Comparison of ENCODE assay signal across 19 cellular contexts in genomic region chr6:106051241-106051640, GRCh38. TPM values are rescaled to one million over a fixed set of nuclear protein-coding genes. Genes with fewer than 3 reads are reported as not detected.
DNase-seq lines count a peak whose midpoint lies in the region; ATAC-seq and TF ChIP-seq lines count a peak whose summit lies in the region.
"Had no signal": no experiment of that assay in that cellular context is flagged by ENCODE, and none has a peak within 500 bp of the region (broad histone marks: within the 10 kb centered on the region; RNA-seq: fewer than 3 reads in every experiment).

No MANE protein-coding gene starts in this region.

- CTCF ChIA-PET in A673 (lab: Charles Lee), result no interaction called here

- H2BK120ac ChIP-seq in mesendoderm (ENCODE audit: low read depth, low read length), result no peak overlapping the region

- H3K56ac ChIP-seq in mesendoderm (ENCODE audit: low read length), result peak overlapping the region; percentile 25

- no peaks in the 10 kb centered on the region for H3K27me3 ChIP-seq in A673 (replicated peaks; ENCODE audit: insufficient read depth, low read depth, low read length, poor library complexity)
- peaks cover 8% of the 10 kb centered on the region; the same call in 1 of the 2 replicates for H3K27me3 ChIP-seq in HUES64 (ENCODE audit: insufficient read depth, low read length)
- H3K27me3 ChIP-seq in mesendoderm (ENCODE audit: insufficient read depth, low read length, poor library complexity), result no peaks in the 10 kb centered on the region
- H3K27me3 ChIP-seq: brain microvascular endothelial cell, uterus had no signal

- POLR2A ChIA-PET in A673 (lab: Charles Lee; ENCODE audit: low non-redundant PET), result no interaction called here

- no peaks in the 10 kb centered on the region for H3K9me3 ChIP-seq in A673 (ENCODE audit: low read depth, low read length, poor library complexity, severe bottlenecking)
- H3K9me3 ChIP-seq in HUES64 (ENCODE audit: insufficient read depth, low read depth, low read length), result no peaks in the 10 kb centered on the region
- H3K9me3 ChIP-seq: uterus had no signal

- H3K4me1 ChIP-seq in A673 (ENCODE audit: insufficient read depth, low read length, poor library complexity, severe bottlenecking) (peaks cover 15% of the 10 kb centered on the region), HUES64 (ENCODE audit: insufficient read depth, low read length) (peaks cover 32% of the 10 kb centered on the region), mesendoderm (ENCODE audit: control insufficient read depth, low read depth, low read length) (peaks cover 9% of the 10 kb centered on the region)
- H3K4me1 ChIP-seq: uterus had no signal

- no peak for ATAC-seq in GM18505 (IDR thresholded peaks at IDR 0.05; ENCODE audit: unreplicated experiment)
- no peak for ATAC-seq in GM18517 (IDR thresholded peaks at IDR 0.05; ENCODE audit: unreplicated experiment)
- ATAC-seq: activated CD8-positive, alpha-beta memory T cell treated with anti-CD3 and anti-CD28 coated beads, Interleukin-2, amount 10 ng/mL, durations not matched to agents 7 days and 5 days; activated naive CD8-positive, alpha-beta T cell treated with anti-CD3 and anti-CD28 coated beads, Interleukin-2, amount 50 U/mL, for 24 hours; activated T-helper 17 cell treated with anti-CD3 and anti-CD28 coated beads, Interleukin-2, amount 50 U/mL, for 72 hours had no signal

- H3K79me1 ChIP-seq in mesendoderm (ENCODE audit: low read length), result no peaks in the 10 kb centered on the region

- H3K4me3 ChIP-seq in A673 (ENCODE audit: low read depth, low read length, poor library complexity, severe bottlenecking) (no peak overlapping the region), HUES64 (ENCODE audit: low read length) (peak overlapping the region; percentile 1), choroid plexus epithelial cell (ENCODE audit: low read depth, low read length) (no peak overlapping the region), mesendoderm (ENCODE audit: low read length) (no peak overlapping the region)
- H3K4me3 ChIP-seq: coronary artery, uterus had no signal

- no peak overlapping the region for H3K23ac ChIP-seq in mesendoderm (ENCODE audit: low read length)

- TF ChIP-seq CTCF in A673 (conservative IDR thresholded peaks at IDR 0.05; ENCODE audit: low read depth, low read length) (no peak), choroid plexus epithelial cell (conservative IDR thresholded peaks at IDR 0.05; ENCODE audit: low read depth, low read length) (no peak)

- peak overlapping the region; percentile 74 for H2BK15ac ChIP-seq in mesendoderm (replicated peaks; ENCODE audit: low read depth)

- no peak overlapping the region for H4K5ac ChIP-seq in mesendoderm (ENCODE audit: low read length)

- no peak overlapping the region for H2BK5ac ChIP-seq in mesendoderm (ENCODE audit: low read length)

- no peak overlapping the region for H4K8ac ChIP-seq in mesendoderm (ENCODE audit: low read depth, low read length)

- no peak overlapping the region for H2AK5ac ChIP-seq in mesendoderm (ENCODE audit: low read length)

- H3K9ac ChIP-seq in HUES64 (ENCODE audit: low read depth, low read length), result no peak overlapping the region
- no peak overlapping the region for H3K9ac ChIP-seq in mesendoderm (ENCODE audit: low read length)

- no peaks in the 10 kb centered on the region for H3K36me3 ChIP-seq in A673 (ENCODE audit: insufficient read depth, low read length, poor library complexity, severe bottlenecking)
- no peaks in the 10 kb centered on the region for H3K36me3 ChIP-seq in HUES64 (ENCODE audit: insufficient read depth, low read length)
- H3K36me3 ChIP-seq in mesendoderm (ENCODE audit: control insufficient read depth, insufficient read depth, low read length), result no peaks in the 10 kb centered on the region
- H3K36me3 ChIP-seq: brain microvascular endothelial cell, uterus had no signal

- BruUV-seq in A673 (replicated peaks; lab: Mats Ljungman, UMichigan), result no TSS peak

- intact Hi-C loops in A673 (cut with micrococcal nuclease; ENCODE audit: unreplicated experiment), result no loop called here

- H3K27ac ChIP-seq in A673 (ENCODE audit: low read depth, low read length, poor library complexity, severe bottlenecking) (no peak overlapping the region), HUES64 (ENCODE audit: low read depth, low read length) (peak overlapping the region; percentile 50; the same call in 1 of the 2 replicates), mesendoderm (ENCODE audit: low read depth, low read length) (peak overlapping the region; percentile 27)
- H3K27ac ChIP-seq: brain microvascular endothelial cell, coronary artery, uterus had no signal

- H3K4me2 ChIP-seq in mesendoderm (ENCODE audit: low read length), result no peak overlapping the region

- no peak for TF ChIP-seq POLR2A in GM18505 (IDR thresholded peaks at IDR 0.05; ENCODE audit: borderline replicate concordance, extremely low read depth, insufficient read depth, insufficient read length)

- H3K4ac ChIP-seq in mesendoderm (ENCODE audit: low read depth, low read length), result peak overlapping the region; percentile 31

- DNase-seq in A673 (ENCODE audit: low spot score), result peak; percentile 64
- DNase-seq in choroid plexus epithelial cell (ENCODE audit: low read depth), result peak; percentile 21
- peak; percentile 88 for DNase-seq in mesendoderm
- DNase-seq in OCI-M2 (lab: John Stamatoyannopoulos, UW; ENCODE audit: unreplicated experiment), result no peak
- no peak for DNase-seq in GF-D8 (lab: John Stamatoyannopoulos, UW)
- DNase-seq: activated CD4-positive, CD25-positive, alpha-beta regulatory T cell treated with anti-CD3 and anti-CD28 coated beads, Interleukin-2, amount 50 U/mL, for 72 hours; activated CD8-positive, alpha-beta memory T cell treated with anti-CD3 and anti-CD28 coated beads, Interleukin-2, amount 10 ng/mL, durations not matched to agents 7 days and 5 days; activated naive CD8-positive, alpha-beta T cell treated with anti-CD3 and anti-CD28 coated beads, Interleukin-2, amount 50 U/mL, for 24 hours; brain microvascular endothelial cell; CD8-positive, alpha-beta memory T cell; NCI-H1436; NCI-H82; T-helper 9 cell; uterus had no signal

- H3K18ac ChIP-seq in mesendoderm (ENCODE audit: low read length), result peak overlapping the region; percentile 83

- no peaks in the 10 kb centered on the region for H3K79me2 ChIP-seq in mesendoderm (ENCODE audit: control insufficient read depth, insufficient read depth, low read length)

- 12% methylated on average over 3 of the region's 3 CpGs for WGBS in HUES64
- WGBS in mesendoderm (ENCODE audit: extremely low coverage, insufficient coverage, low lambda C conversion rate), result no CpG with 5 or more reads among the region's 3 CpGs

RNA-seq across cellular contexts. Expression of gene PRDM1, which starts 34.9 kb away (rescaled TPM):
- total RNA-seq in A673 (2021), result not detected in 2 replicates
- polyA plus RNA-seq in HUES64 (2013, experiment 1 of 2), result 2.7 TPM
- 2.2 TPM for polyA plus RNA-seq in HUES64 (2013, experiment 2 of 2)
- 3.7 TPM for polyA plus RNA-seq in mesendoderm (2013, experiment 1 of 2)
- polyA plus RNA-seq in mesendoderm (2013, experiment 2 of 2), result 3.5 TPM

Comparison
In these comparisons a context has a peak if more than half of its experiments do, and no peak if none do; other contexts are left out.
1. DNase-seq: peak in A673 (single experiment), choroid plexus epithelial cell (single experiment) and mesendoderm (single experiment); none in OCI-M2 (single experiment) and GF-D8 (single experiment).